Comparison of ENCODE assay signal across 1 cellular context in genomic region chr1:206766251-206766856, GRCh38.
TF ChIP-seq lines count a peak whose summit lies in the region.

No MANE protein-coding gene starts in this region.

TF ChIP-seq in K562, 482 proteins besides CTCF, POLR2A, EP300 and RAD21 (continued from another document and continues in another):
- TF ChIP-seq FOXP1 (CRISPR knock-in tag; IDR thresholded peaks at IDR 0.05) (no peak), ZNF277 (CRISPR knock-in tag; IDR thresholded peaks at IDR 0.05; ENCODE audit: borderline replicate concordance) (no peak), SMAD3 (CRISPR knock-in tag; conservative IDR thresholded peaks at IDR 0.05) (0 out of 2 replicates have a peak, but pooled peaks have one; percentile 15), ZFP91 (CRISPR knock-in tag; IDR thresholded peaks at IDR 0.05) (no peak), MTF1 (CRISPR knock-in tag; IDR thresholded peaks at IDR 0.05; ENCODE audit: borderline replicate concordance) (no peak), ATF6 (CRISPR knock-in tag; IDR thresholded peaks at IDR 0.05) (no peak), DDX20 (tag; IDR thresholded peaks at IDR 0.05; ENCODE audit: low read depth) (no peak), PHF8 (IDR thresholded peaks at IDR 0.05; ENCODE audit: borderline replicate concordance, low read length) (no peak), TCFL5 (CRISPR knock-in tag; conservative IDR thresholded peaks at IDR 0.05) (no peak), PATZ1 (CRISPR knock-in tag; IDR thresholded peaks at IDR 0.05; ENCODE audit: borderline replicate concordance) (no peak), ZNF311 (CRISPR knock-in tag; IDR thresholded peaks at IDR 0.05) (no peak), NR2F6 (CRISPR knock-in tag; IDR thresholded peaks at IDR 0.05) (no peak), KLF10 (CRISPR knock-in tag; IDR thresholded peaks at IDR 0.05) (no peak), NFYB (IDR thresholded peaks at IDR 0.05; ENCODE audit: extremely low read depth, insufficient read length) (no peak), CEBPG (CRISPR knock-in tag; IDR thresholded peaks at IDR 0.05) (no peak), CEBPG (tag; conservative IDR thresholded peaks at IDR 0.05 in 1 of 2, IDR thresholded peaks at IDR 0.05 in 1 of 2) (no peak), ZNF586 (CRISPR knock-in tag; conservative IDR thresholded peaks at IDR 0.05) (no peak), NCOA4 (IDR thresholded peaks at IDR 0.05; ENCODE audit: partially characterized antibody) (no peak), ESRRA (IDR thresholded peaks at IDR 0.05; ENCODE audit: borderline replicate concordance, low read depth) (peak; percentile 70; the same call in 1 of the 2 replicates), CLOCK (CRISPR knock-in tag; IDR thresholded peaks at IDR 0.05; ENCODE audit: borderline replicate concordance) (no peak), SIN3A (IDR thresholded peaks at IDR 0.05; ENCODE audit: borderline replicate concordance in 2 of 2, control insufficient read depth in 1 of 2, low read depth in 2 of 2, low read length in 2 of 2) (no peak), TAL1 (IDR thresholded peaks at IDR 0.05) (peak; percentile 24), LEF1 (IDR thresholded peaks at IDR 0.05) (peak; percentile 100), ARNT (IDR thresholded peaks at IDR 0.05) (peak in 1 of 2 experiments; percentile 60; a peak in 1 of 4 replicates), RFX5 (IDR thresholded peaks at IDR 0.05; ENCODE audit: low read depth, low read length) (no peak), GATA2 (CRISPR knock-in tag; IDR thresholded peaks at IDR 0.05) (0 out of 2 replicates have a peak, but pooled peaks have one; percentile 57), GTF2A2 (tag; IDR thresholded peaks at IDR 0.05) (no peak), NKRF (IDR thresholded peaks at IDR 0.05; ENCODE audit: borderline replicate concordance) (no peak), ZNF143 (CRISPR knock-in tag; IDR thresholded peaks at IDR 0.05) (no peak), CHD4 (IDR thresholded peaks at IDR 0.05; ENCODE audit: insufficient read depth, insufficient replicate concordance, low read depth, low read length, poor library complexity, severe bottlenecking) (no peak), KAT2B (IDR thresholded peaks at IDR 0.05; ENCODE audit: low read depth, low read length) (no peak), ZBTB8A (IDR thresholded peaks at IDR 0.05; ENCODE audit: partially characterized antibody) (no peak), TCF7L2 (IDR thresholded peaks at IDR 0.05; ENCODE audit: low read depth, low read length) (peak; percentile 80), ZNF639 (CRISPR knock-in tag; conservative IDR thresholded peaks at IDR 0.05 in 1 of 2, IDR thresholded peaks at IDR 0.05 in 1 of 2) (no peak), ZNF592 (IDR thresholded peaks at IDR 0.05) (no peak), ESRRB (CRISPR knock-in tag; IDR thresholded peaks at IDR 0.05; ENCODE audit: borderline replicate concordance) (no peak), TAF7 (tag; IDR thresholded peaks at IDR 0.05) (no peak), ZNF316 (IDR thresholded peaks at IDR 0.05) (peak; percentile 52), MAFG (tag; conservative IDR thresholded peaks at IDR 0.05) (no peak), ILF3 (IDR thresholded peaks at IDR 0.05; ENCODE audit: borderline replicate concordance) (no peak)
- TF ChIP-seq, protein P1, sequence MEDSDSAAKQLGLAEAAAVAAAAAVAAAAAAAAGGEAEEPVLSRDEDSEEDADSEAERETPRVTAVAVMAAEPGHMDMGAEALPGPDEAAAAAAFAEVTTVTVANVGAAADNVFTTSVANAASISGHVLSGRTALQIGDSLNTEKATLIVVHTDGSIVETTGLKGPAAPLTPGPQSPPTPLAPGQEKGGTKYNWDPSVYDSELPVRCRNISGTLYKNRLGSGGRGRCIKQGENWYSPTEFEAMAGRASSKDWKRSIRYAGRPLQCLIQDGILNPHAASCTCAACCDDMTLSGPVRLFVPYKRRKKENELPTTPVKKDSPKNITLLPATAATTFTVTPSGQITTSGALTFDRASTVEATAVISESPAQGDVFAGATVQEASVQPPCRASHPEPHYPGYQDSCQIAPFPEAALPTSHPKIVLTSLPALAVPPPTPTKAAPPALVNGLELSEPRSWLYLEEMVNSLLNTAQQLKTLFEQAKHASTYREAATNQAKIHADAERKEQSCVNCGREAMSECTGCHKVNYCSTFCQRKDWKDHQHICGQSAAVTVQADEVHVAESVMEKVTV (CRISPR knock-in tag; IDR thresholded peaks at IDR 0.05), result no peak
- TF ChIP-seq, protein P2, sequence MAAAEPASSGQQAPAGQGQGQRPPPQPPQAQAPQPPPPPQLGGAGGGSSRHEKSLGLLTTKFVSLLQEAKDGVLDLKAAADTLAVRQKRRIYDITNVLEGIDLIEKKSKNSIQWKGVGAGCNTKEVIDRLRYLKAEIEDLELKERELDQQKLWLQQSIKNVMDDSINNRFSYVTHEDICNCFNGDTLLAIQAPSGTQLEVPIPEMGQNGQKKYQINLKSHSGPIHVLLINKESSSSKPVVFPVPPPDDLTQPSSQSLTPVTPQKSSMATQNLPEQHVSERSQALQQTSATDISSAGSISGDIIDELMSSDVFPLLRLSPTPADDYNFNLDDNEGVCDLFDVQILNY (CRISPR knock-in tag; IDR thresholded peaks at IDR 0.05), result no peak
- TF ChIP-seq, protein P3, sequence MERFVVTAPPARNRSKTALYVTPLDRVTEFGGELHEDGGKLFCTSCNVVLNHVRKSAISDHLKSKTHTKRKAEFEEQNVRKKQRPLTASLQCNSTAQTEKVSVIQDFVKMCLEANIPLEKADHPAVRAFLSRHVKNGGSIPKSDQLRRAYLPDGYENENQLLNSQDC (CRISPR knock-in tag; IDR thresholded peaks at IDR 0.05), result no peak
